ENCODE assay signal across 8 cellular contexts in genomic region chr7:66845382-66846095, GRCh38.
DNase-seq lines count a peak whose midpoint lies in the region; ATAC-seq lines count a peak whose summit lies in the region.

No MANE protein-coding gene starts in this region.

- H3K4me1 Mint-ChIP-seq in activated T-helper 2 cell treated with anti-CD3 and anti-CD28 coated beads, Interferon-gamma antibody, Interleukin-2, Interleukin-4, amounts not matched to agents 10 μg/mL and 5 μg/mL and 100 μg/mL, durations not matched to agents 14 hours and 24 hours and 36 hours (ENCODE audit: low read depth), result peaks cover 20% of the 10 kb centered on the region
- peaks cover 23% of the 10 kb centered on the region for H3K4me1 Mint-ChIP-seq in stimulated activated memory B cell treated with anti-CD40 and anti-IgM and Interleukin-4, amounts not matched to agents 10 μg/mL and 1 μg/mL and 100 μg/mL, for 72 hours

- peak overlapping the region; percentile 94 for H3K27ac ChIP-seq in HUES64 (ENCODE audit: low read depth, low read length)
- peak overlapping the region; percentile 98 for H3K27ac ChIP-seq in iPS-20b (ENCODE audit: low read length)

- H3K36me3 Mint-ChIP-seq in activated T-helper 2 cell treated with anti-CD3 and anti-CD28 coated beads, Interferon-gamma antibody, Interleukin-2, Interleukin-4, amounts not matched to agents 10 μg/mL and 5 μg/mL and 100 μg/mL, durations not matched to agents 14 hours and 24 hours and 36 hours (ENCODE audit: low read depth), result no peaks in the 10 kb centered on the region
- no peaks in the 10 kb centered on the region for H3K36me3 Mint-ChIP-seq in stimulated activated memory B cell treated with anti-CD40 and anti-IgM and Interleukin-4, amounts not matched to agents 10 μg/mL and 1 μg/mL and 100 μg/mL, for 72 hours

- peak overlapping the region; percentile 94 for H3K4me3 ChIP-seq in HUES64 (ENCODE audit: low read length)
- peak overlapping the region; percentile 81 for H3K4me3 ChIP-seq in iPS-20b (ENCODE audit: low read length)

- no peaks in the 10 kb centered on the region for H3K9me3 ChIP-seq in HUES64 (ENCODE audit: insufficient read depth, low read depth, low read length)
- H3K9me3 ChIP-seq in iPS-20b (ENCODE audit: insufficient read depth, low read depth, low read length), result no peaks in the 10 kb centered on the region

- H3K36me3 ChIP-seq in HUES64 (ENCODE audit: insufficient read depth, low read length) (no peaks in the 10 kb centered on the region), iPS-20b (ENCODE audit: insufficient read depth, low read depth, low read length) (no peaks in the 10 kb centered on the region)

- no peaks in the 10 kb centered on the region for H3K27me3 Mint-ChIP-seq in activated T-helper 2 cell treated with anti-CD3 and anti-CD28 coated beads, Interferon-gamma antibody, Interleukin-2, Interleukin-4, amounts not matched to agents 10 μg/mL and 5 μg/mL and 100 μg/mL, durations not matched to agents 14 hours and 24 hours and 36 hours (ENCODE audit: low read depth)
- H3K27me3 Mint-ChIP-seq in stimulated activated memory B cell treated with anti-CD40 and anti-IgM and Interleukin-4, amounts not matched to agents 10 μg/mL and 1 μg/mL and 100 μg/mL, for 72 hours, result no peaks in the 10 kb centered on the region

- intact Hi-C loops in activated T-helper 2 cell treated with anti-CD3 and anti-CD28 coated beads, Interferon-gamma antibody, Interleukin-2, Interleukin-4, amounts not matched to agents 10 μg/mL and 5 μg/mL and 100 μg/mL, durations not matched to agents 14 hours and 24 hours and 36 hours (cut with micrococcal nuclease), result loop anchor here (1.0 to 10.0 kb wide), 7 partner anchors 15 to 1941 kb away; partner anchors contain the start of genes KCTD7, SBDS and ZNF273

- H3K4me3 Mint-ChIP-seq in activated T-helper 2 cell treated with anti-CD3 and anti-CD28 coated beads, Interferon-gamma antibody, Interleukin-2, Interleukin-4, amounts not matched to agents 10 μg/mL and 5 μg/mL and 100 μg/mL, durations not matched to agents 14 hours and 24 hours and 36 hours (ENCODE audit: low read depth), result peak overlapping the region; percentile 97
- H3K4me3 Mint-ChIP-seq in stimulated activated memory B cell treated with anti-CD40 and anti-IgM and Interleukin-4, amounts not matched to agents 10 μg/mL and 1 μg/mL and 100 μg/mL, for 72 hours, result peak overlapping the region; percentile 89

- DNase-seq in activated T-helper 2 cell treated with anti-CD3 and anti-CD28 coated beads, Interferon-gamma antibody, Interleukin-2, Interleukin-4, amounts not matched to agents 10 μg/mL and 5 μg/mL and 100 μg/mL, durations not matched to agents 14 hours and 24 hours and 36 hours (ENCODE audit: low spot score), result no peak
- DNase-seq in superior temporal gyrus (ENCODE audit: extremely low spot score) (no peak), cerebellum (ENCODE audit: low spot score) (no peak)

- no peak for ATAC-seq in stimulated activated memory B cell treated with anti-CD40 and anti-IgM and Interleukin-4, amounts not matched to agents 10 μg/mL and 1 μg/mL and 100 μg/mL, for 72 hours
- no peak for ATAC-seq in HG03025 (IDR thresholded peaks at IDR 0.05; ENCODE audit: low FRiP score, unreplicated experiment)
- no peak for ATAC-seq in HG02588 (IDR thresholded peaks at IDR 0.05; ENCODE audit: unreplicated experiment)

- no peaks in the 10 kb centered on the region for H3K9me3 Mint-ChIP-seq in activated T-helper 2 cell treated with anti-CD3 and anti-CD28 coated beads, Interferon-gamma antibody, Interleukin-2, Interleukin-4, amounts not matched to agents 10 μg/mL and 5 μg/mL and 100 μg/mL, durations not matched to agents 14 hours and 24 hours and 36 hours
- no peaks in the 10 kb centered on the region for H3K9me3 Mint-ChIP-seq in stimulated activated memory B cell treated with anti-CD40 and anti-IgM and Interleukin-4, amounts not matched to agents 10 μg/mL and 1 μg/mL and 100 μg/mL, for 72 hours

- H3K27me3 ChIP-seq in HUES64 (ENCODE audit: insufficient read depth, low read length) (no peaks in the 10 kb centered on the region), iPS-20b (ENCODE audit: insufficient read depth, low read length) (no peaks in the 10 kb centered on the region)

- 84% methylated on average over 19 of the region's 19 CpGs for WGBS in HUES64

- H3K4me1 ChIP-seq in HUES64 (ENCODE audit: insufficient read depth, low read length) (peaks cover 19% of the 10 kb centered on the region), iPS-20b (ENCODE audit: insufficient read depth, low read length) (peaks cover 6% of the 10 kb centered on the region; the same call in 1 of the 2 replicates)

- H3K27ac Mint-ChIP-seq in activated T-helper 2 cell treated with anti-CD3 and anti-CD28 coated beads, Interferon-gamma antibody, Interleukin-2, Interleukin-4, amounts not matched to agents 10 μg/mL and 5 μg/mL and 100 μg/mL, durations not matched to agents 14 hours and 24 hours and 36 hours, result peak overlapping the region; percentile 99
- H3K27ac Mint-ChIP-seq in stimulated activated memory B cell treated with anti-CD40 and anti-IgM and Interleukin-4, amounts not matched to agents 10 μg/mL and 1 μg/mL and 100 μg/mL, for 72 hours, result peak overlapping the region; percentile 88

- peak overlapping the region; percentile 87 for H3K9ac ChIP-seq in HUES64 (ENCODE audit: low read depth, low read length)
- H3K9ac ChIP-seq in iPS-20b (ENCODE audit: low read depth, low read length), result peak overlapping the region; percentile 98
